In the genomic region with DNA sequence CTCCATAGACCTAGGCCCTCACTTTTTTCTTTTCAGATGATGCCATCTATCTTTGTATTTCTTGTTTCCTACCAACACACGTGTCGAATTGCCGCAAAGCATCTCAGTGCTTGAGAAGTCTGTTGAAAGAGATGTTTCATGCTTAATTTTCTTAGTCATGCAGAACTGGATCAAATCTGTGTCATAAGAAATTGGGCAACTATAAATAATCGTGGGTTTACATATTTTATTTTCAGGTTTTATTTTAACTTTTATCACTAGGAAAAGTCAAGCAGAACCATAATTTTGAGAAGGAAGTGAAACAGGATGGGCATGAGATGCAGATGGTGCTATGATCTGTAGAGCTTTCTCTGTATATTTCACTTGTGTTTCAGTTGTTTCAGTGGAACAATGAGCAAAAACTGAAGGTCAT, we compare ENCODE assay signal across 12 cellular contexts.
DNase-seq lines count a peak whose midpoint lies in the region; ATAC-seq, FAIRE-seq and TF ChIP-seq lines count a peak whose summit lies in the region.
"Had no signal": no experiment of that assay in that cellular context is flagged by ENCODE, and none has a peak within 500 bp of the region (broad histone marks: within the 10 kb centered on the region; RNA-seq: fewer than 3 reads in every experiment).

No MANE protein-coding gene starts in this region.

- TF ChIP-seq POLR2A in breast epithelium (IDR thresholded peaks at IDR 0.05) (no peak), HepG2 (IDR thresholded peaks at IDR 0.05; ENCODE audit: insufficient read depth in 1 of 2, low read depth in 2 of 2, low read length in 2 of 2) (no peak)

- peaks cover 86% of the 10 kb centered on the region for H3K27me3 Mint-ChIP-seq in MCF 10A (ENCODE audit: insufficient read depth, unreplicated experiment)

- H3K79me2 ChIP-seq in HepG2 (ENCODE audit: insufficient read depth, low read length) = no peaks in the 10 kb centered on the region

- no peak overlapping the region for H3K4me3 Mint-ChIP-seq in MCF 10A (ENCODE audit: unreplicated experiment)
- H3K4me3 Mint-ChIP-seq: activated T-cell treated with anti-CD3 and anti-CD28 coated beads, Interleukin-2, amount 50 U/mL, for 4 hours had no signal

- no peak overlapping the region for H3K27ac Mint-ChIP-seq in MCF 10A (ENCODE audit: low read depth, unreplicated experiment)

- 5% methylated on average over 4 of the region's 4 CpGs for WGBS in HepG2 (ENCODE audit: low lambda C conversion rate)

- TF ChIP-seq EP300 in HepG2 (IDR thresholded peaks at IDR 0.05; ENCODE audit: low read depth in 2 of 2, low read length in 2 of 2) = no peak
- no peak for TF ChIP-seq EP300 in HepG2 (CRISPR knock-in tag; IDR thresholded peaks at IDR 0.05; ENCODE audit: borderline replicate concordance)

- H3K27me3 ChIP-seq in breast epithelium = no peaks in the 10 kb centered on the region
- H3K27me3 ChIP-seq in HepG2 (ENCODE audit: control insufficient read depth in 1 of 2, insufficient read depth in 2 of 2, low read length in 2 of 2) = no peaks in the 10 kb centered on the region; a peak in 1 of 5 replicates
- H3K27me3 ChIP-seq: esophagus muscularis mucosa had no signal

- no peaks in the 10 kb centered on the region for H3K36me3 ChIP-seq in breast epithelium
- H3K36me3 ChIP-seq in HepG2 (replicated peaks in 1 of 2; ENCODE audit: control insufficient read depth in 1 of 2, insufficient read depth in 2 of 2, low read length in 2 of 2) = no peaks in the 10 kb centered on the region
- H3K36me3 ChIP-seq: esophagus muscularis mucosa had no signal

- H3K4me1 ChIP-seq in breast epithelium (no peaks in the 10 kb centered on the region), HepG2 (ENCODE audit: insufficient read depth, low read length) (no peaks in the 10 kb centered on the region)
- H3K4me1 ChIP-seq: A549 had no signal

- no peak overlapping the region for H3K9ac ChIP-seq in HepG2 (ENCODE audit: insufficient read depth, low read depth, low read length)

- DNase-seq in MCF 10A (ENCODE audit: unreplicated experiment) (peak; percentile 7), breast epithelium (ENCODE audit: low spot score in 2 of 2) (no peak), HepG2 (ENCODE audit: low spot score) (no peak), HK-2 (ENCODE audit: unreplicated experiment) (no peak), amniotic stem cell (lab: John Stamatoyannopoulos, UW) (no peak)
- DNase-seq in activated CD8-positive, alpha-beta memory T cell treated with anti-CD3 and anti-CD28 coated beads, Interleukin-2, amount 50 U/mL, for 4 hours = no peak
- DNase-seq: activated T-cell treated with anti-CD3 and anti-CD28 coated beads, Interleukin-2, amount 50 U/mL, for 4 hours; NCI-H1694 had no signal

- CTCF ChIA-PET in MCF 10A (lab: Yijun Ruan, JAX) (interaction anchor here (2.4 kb wide), 1 partner anchor 127 kb away, joined by 10 read pairs; no protein-coding TSS in a partner anchor), HepG2 (lab: Yijun Ruan, JAX; ENCODE audit: low intra/inter-chr PET ratio, low total read pairs) (no interaction called here)

- no TSS peak for BruUV-seq in MCF 10A (replicated peaks; lab: Mats Ljungman, UMichigan)
- BruUV-seq in HepG2 (replicated peaks; lab: Mats Ljungman, UMichigan) = no TSS peak

- no peak for TF ChIP-seq CTCF in MCF 10A (IDR thresholded peaks at IDR 0.05; ENCODE audit: unreplicated experiment)
- TF ChIP-seq CTCF in breast epithelium (IDR thresholded peaks at IDR 0.05) = no peak
- TF ChIP-seq CTCF in HepG2 (CRISPR knock-in tag; IDR thresholded peaks at IDR 0.05) = no peak

- no peak overlapping the region for H2AFZ ChIP-seq in HepG2 (ENCODE audit: low read length)

- POLR2A ChIA-PET in MCF 10A (lab: Yijun Ruan, JAX) = no interaction called here
- POLR2A ChIA-PET in HepG2 (lab: Yijun Ruan, JAX) = no interaction called here

- H3K4me3 ChIP-seq in breast epithelium (no peak overlapping the region), HepG2 (replicated peaks in 1 of 3; ENCODE audit: insufficient read depth in 1 of 3, low read depth in 2 of 3, low read length in 3 of 3) (no peak overlapping the region)
- H3K4me3 ChIP-seq: A549, esophagus muscularis mucosa had no signal

- H3K4me2 ChIP-seq in HepG2 (ENCODE audit: low read depth, low read length) = no peak overlapping the region
- H3K4me2 ChIP-seq: A549 had no signal

- intact Hi-C loops in MCF 10A (cut with micrococcal nuclease) (no loop called here), breast epithelium (cut with DNase I; ENCODE audit: low total_unique reads) (no loop called here), HepG2 (cut with micrococcal nuclease; ENCODE audit: unreplicated experiment) (no loop called here)

- no peaks in the 10 kb centered on the region for H4K20me1 ChIP-seq in HepG2 (ENCODE audit: insufficient read depth, low read length)

- no peaks in the 10 kb centered on the region for H3K9me3 Mint-ChIP-seq in MCF 10A (ENCODE audit: unreplicated experiment)
- H3K9me3 Mint-ChIP-seq: activated T-cell treated with anti-CD3 and anti-CD28 coated beads, Interleukin-2, amount 50 U/mL, for 4 hours had no signal

- H3K27ac ChIP-seq in breast epithelium = no peak overlapping the region
- no peak overlapping the region for H3K27ac ChIP-seq in HepG2 (ENCODE audit: extremely low read length, insufficient read depth, low read length)
- H3K27ac ChIP-seq: A549, esophagus muscularis mucosa had no signal

- in situ Hi-C loops in HepG2 (cut with HindIII; ENCODE audit: extremely low pct_ligation_motif_present, low pct_unique_long_range_greater_than_20kb) = no loop called here

- H3K36me3 Mint-ChIP-seq in MCF 10A (ENCODE audit: insufficient read depth, unreplicated experiment) = no peaks in the 10 kb centered on the region

- H3K9me3 ChIP-seq in breast epithelium (no peaks in the 10 kb centered on the region), HepG2 (ENCODE audit: low read length) (no peaks in the 10 kb centered on the region)
- H3K9me3 ChIP-seq: A549, esophagus muscularis mucosa had no signal

- peak; percentile 67 for ATAC-seq in HG02588 (IDR thresholded peaks at IDR 0.05; ENCODE audit: unreplicated experiment)
- ATAC-seq in HG03354 (IDR thresholded peaks at IDR 0.05; ENCODE audit: poor library complexity, severe bottlenecking, unreplicated experiment) = peak; percentile 73
- no peak for ATAC-seq in HepG2
- ATAC-seq: A549; activated T-cell treated with anti-CD3 and anti-CD28 coated beads, Interleukin-2, amount 50 U/mL, for 4 hours had no signal

- no peaks in the 10 kb centered on the region for H3K4me1 Mint-ChIP-seq in MCF 10A (ENCODE audit: insufficient read depth, unreplicated experiment)

- TF ChIP-seq RAD21 in HepG2 (CRISPR knock-in tag; IDR thresholded peaks at IDR 0.05) = no peak

- no peak for FAIRE-seq in HepG2 (lab: Jason Lieb, UNC)
- FAIRE-seq: A549 had no signal

TF ChIP-seq in HepG2, 621 proteins besides CTCF, POLR2A, EP300 and RAD21:
- TF ChIP-seq MAZ (IDR thresholded peaks at IDR 0.05; ENCODE audit: borderline replicate concordance, low read depth, low read length) (no peak), MAZ (CRISPR knock-in tag; IDR thresholded peaks at IDR 0.05; ENCODE audit: low read depth) (no peak), AHR (CRISPR knock-in tag; IDR thresholded peaks at IDR 0.05) (no peak), RAD51 (IDR thresholded peaks at IDR 0.05; ENCODE audit: borderline replicate concordance) (no peak), DNMT3B (CRISPR knock-in tag; conservative IDR thresholded peaks at IDR 0.05) (no peak), ZNF354B (CRISPR knock-in tag; IDR thresholded peaks at IDR 0.05) (no peak), ZNF382 (CRISPR knock-in tag; IDR thresholded peaks at IDR 0.05; ENCODE audit: borderline replicate concordance) (no peak), ZNF678 (CRISPR knock-in tag; IDR thresholded peaks at IDR 0.05) (no peak)
- TF ChIP-seq, protein P1, sequence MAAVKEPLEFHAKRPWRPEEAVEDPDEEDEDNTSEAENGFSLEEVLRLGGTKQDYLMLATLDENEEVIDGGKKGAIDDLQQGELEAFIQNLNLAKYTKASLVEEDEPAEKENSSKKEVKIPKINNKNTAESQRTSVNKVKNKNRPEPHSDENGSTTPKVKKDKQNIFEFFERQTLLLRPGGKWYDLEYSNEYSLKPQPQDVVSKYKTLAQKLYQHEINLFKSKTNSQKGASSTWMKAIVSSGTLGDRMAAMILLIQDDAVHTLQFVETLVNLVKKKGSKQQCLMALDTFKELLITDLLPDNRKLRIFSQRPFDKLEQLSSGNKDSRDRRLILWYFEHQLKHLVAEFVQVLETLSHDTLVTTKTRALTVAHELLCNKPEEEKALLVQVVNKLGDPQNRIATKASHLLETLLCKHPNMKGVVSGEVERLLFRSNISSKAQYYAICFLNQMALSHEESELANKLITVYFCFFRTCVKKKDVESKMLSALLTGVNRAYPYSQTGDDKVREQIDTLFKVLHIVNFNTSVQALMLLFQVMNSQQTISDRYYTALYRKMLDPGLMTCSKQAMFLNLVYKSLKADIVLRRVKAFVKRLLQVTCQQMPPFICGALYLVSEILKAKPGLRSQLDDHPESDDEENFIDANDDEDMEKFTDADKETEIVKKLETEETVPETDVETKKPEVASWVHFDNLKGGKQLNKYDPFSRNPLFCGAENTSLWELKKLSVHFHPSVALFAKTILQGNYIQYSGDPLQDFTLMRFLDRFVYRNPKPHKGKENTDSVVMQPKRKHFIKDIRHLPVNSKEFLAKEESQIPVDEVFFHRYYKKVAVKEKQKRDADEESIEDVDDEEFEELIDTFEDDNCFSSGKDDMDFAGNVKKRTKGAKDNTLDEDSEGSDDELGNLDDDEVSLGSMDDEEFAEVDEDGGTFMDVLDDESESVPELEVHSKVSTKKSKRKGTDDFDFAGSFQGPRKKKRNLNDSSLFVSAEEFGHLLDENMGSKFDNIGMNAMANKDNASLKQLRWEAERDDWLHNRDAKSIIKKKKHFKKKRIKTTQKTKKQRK (IDR thresholded peaks at IDR 0.05; ENCODE audit: low read length) = no peak
TF ChIP-seq in HepG2: peak in this region for 0.
